ENCODE assay signal across 24 cellular contexts in genomic region chr12:2233034-2233433, GRCh38.
DNase-seq lines count a peak whose midpoint lies in the region; ATAC-seq and TF ChIP-seq lines count a peak whose summit lies in the region.
"Had no signal": no experiment of that assay in that cellular context is flagged by ENCODE, and none has a peak within 500 bp of the region (broad histone marks: within the 10 kb centered on the region; RNA-seq: fewer than 3 reads in every experiment).

No MANE protein-coding gene starts in this region.

- TF ChIP-seq CTCF in AG10803 (conservative IDR thresholded peaks at IDR 0.05; ENCODE audit: low read length) (no peak), foreskin fibroblast (IDR thresholded peaks at IDR 0.05; ENCODE audit: low read depth, low read length) (no peak), WTC11 (IDR thresholded peaks at IDR 0.05) (no peak)

- H3K4me3 ChIP-seq in AG10803 (ENCODE audit: low read length) (no peak overlapping the region), SJSA1 (no peak overlapping the region), foreskin fibroblast (ENCODE audit: low read depth in 1 of 2, low read length in 2 of 2) (no peak overlapping the region)
- H3K4me3 ChIP-seq: testis had no signal

- H3K27me3 Mint-ChIP-seq in WTC11 (ENCODE audit: low read depth) (no peaks in the 10 kb centered on the region), immature natural killer cell (ENCODE audit: low read depth in 3 of 3) (peaks cover 1 to 14% (median 5%) of the 10 kb centered on the region in 3 donors)

- no peak for ATAC-seq in WTC11
- ATAC-seq: left ventricle myocardium superior; natural killer cell treated with Interleukin-12 subunit alpha and Interleukin-12 subunit beta and Interleukin-15 and Interleukin-18, amount 100 ng/mL, for 72 hours had no signal

- no peak overlapping the region for H3K27ac Mint-ChIP-seq in WTC11
- H3K27ac Mint-ChIP-seq in immature natural killer cell = no peak overlapping the region
- H3K27ac Mint-ChIP-seq: activated CD4-positive, alpha-beta T cell treated with anti-CD3 and anti-CD28 coated beads, Interleukin-2, amount 10 ng/mL, durations not matched to agents 7 days and 5 days; activated naive CD8-positive, alpha-beta T cell treated with anti-CD3 and anti-CD28 coated beads for 36 hours; activated T-helper 2 cell treated with anti-CD3 and anti-CD28 coated beads, Interferon-gamma antibody, Interleukin-2, Interleukin-4, amounts not matched to agents 10 μg/mL and 5 μg/mL and 100 μg/mL, durations not matched to agents 14 hours and 24 hours and 36 hours; CD4-positive, alpha-beta memory T cell; natural killer cell treated with Interleukin-12 subunit alpha and Interleukin-12 subunit beta and Interleukin-15 and Interleukin-18, amount 100 ng/mL, for 72 hours; T-helper 1 cell treated with Interleukin-12 subunit alpha and Interleukin-12 subunit beta and Interleukin-4 antibody, amounts not matched to agents 30 μg/mL and 1 μg/mL, for 36 hours had no signal

- H3K4me1 Mint-ChIP-seq in WTC11 (peaks cover 7% of the 10 kb centered on the region; the same call in 1 of the 2 replicates), immature natural killer cell (no peaks in the 10 kb centered on the region)
- H3K4me1 Mint-ChIP-seq: activated CD4-positive, alpha-beta T cell treated with anti-CD3 and anti-CD28 coated beads, Interleukin-2, amount 10 ng/mL, durations not matched to agents 7 days and 5 days; activated naive CD8-positive, alpha-beta T cell treated with anti-CD3 and anti-CD28 coated beads for 36 hours; CD4-positive, alpha-beta memory T cell had no signal

- no peaks in the 10 kb centered on the region; the same call in 1 of the 2 replicates for H3K36me3 Mint-ChIP-seq in WTC11
- no peaks in the 10 kb centered on the region for H3K36me3 Mint-ChIP-seq in immature natural killer cell
- H3K36me3 Mint-ChIP-seq: activated naive CD8-positive, alpha-beta T cell treated with anti-CD3 and anti-CD28 coated beads for 36 hours; CD4-positive, alpha-beta memory T cell; natural killer cell treated with Interleukin-12 subunit alpha and Interleukin-12 subunit beta and Interleukin-15 and Interleukin-18, amount 100 ng/mL, for 72 hours had no signal

- H3K27ac ChIP-seq in SJSA1 = peak overlapping the region; percentile 26; the same call in 1 of the 2 replicates
- H3K27ac ChIP-seq: testis had no signal

- DNase-seq in AG10803 (ENCODE audit: low read depth) = peak; percentile 26
- DNase-seq in ELR (ENCODE audit: low read depth) = peak; percentile 62
- DNase-seq in SJSA1 (ENCODE audit: low read depth in 1 of 2, low spot score in 2 of 2) = peak in 1 of 2 experiments; percentile 52
- DNase-seq in foreskin fibroblast = peak; percentile 74 to 85
- DNase-seq in NCI-H187 (lab: John Stamatoyannopoulos, UW) = no peak
- no peak for DNase-seq in WTC11 (ENCODE audit: low spot score)
- no peak for DNase-seq in immature natural killer cell
- DNase-seq: activated CD4-positive, alpha-beta T cell treated with anti-CD3 and anti-CD28 coated beads, Interleukin-2, amount 10 ng/mL, durations not matched to agents 7 days and 5 days; activated naive CD8-positive, alpha-beta T cell treated with anti-CD3 and anti-CD28 coated beads for 36 hours; AML-193; CD4-positive, alpha-beta memory T cell; hypothalamus; KBM-7; left ventricle myocardium superior; NCI-H1436; NCI-H510A; NK-92 treated with Interleukin-12 subunit alpha and Interleukin-12 subunit beta, amount 100 ng/mL, for 24 hours; stimulated activated CD4-positive, alpha-beta T cell treated with anti-CD3 and anti-CD28 coated beads, Interleukin-12 subunit alpha, Interleukin-12 subunit beta, amount 100 ng/mL, for 4 hours; stimulated activated CD4-positive, alpha-beta T cell treated with anti-CD3 and anti-CD28 coated beads, Interleukin-4, amount 100 ng/mL, for 24 hours; stimulated activated naive CD4-positive, alpha-beta T cell; testis had no signal

- H3K9me3 ChIP-seq in SJSA1 (replicated peaks) = no peaks in the 10 kb centered on the region
- H3K9me3 ChIP-seq: testis had no signal

- H3K27me3 ChIP-seq in SJSA1 (replicated peaks) = no peaks in the 10 kb centered on the region
- H3K27me3 ChIP-seq: testis had no signal

- H3K4me3 Mint-ChIP-seq in WTC11 = no peak overlapping the region
- H3K4me3 Mint-ChIP-seq in immature natural killer cell = no peak overlapping the region
- H3K4me3 Mint-ChIP-seq: activated CD4-positive, alpha-beta T cell treated with anti-CD3 and anti-CD28 coated beads, Interleukin-2, amount 10 ng/mL, durations not matched to agents 7 days and 5 days; activated naive CD8-positive, alpha-beta T cell treated with anti-CD3 and anti-CD28 coated beads for 36 hours; CD4-positive, alpha-beta memory T cell; natural killer cell treated with Interleukin-12 subunit alpha and Interleukin-12 subunit beta and Interleukin-15 and Interleukin-18, amount 100 ng/mL, for 72 hours; T-helper 1 cell treated with Interleukin-12 subunit alpha and Interleukin-12 subunit beta and Interleukin-4 antibody, amounts not matched to agents 30 μg/mL and 1 μg/mL, for 36 hours had no signal

- CTCF ChIA-PET in WTC11 (lab: Charles Lee) = no interaction called here

- POLR2A ChIA-PET in WTC11 (lab: Charles Lee) = interaction anchor here (0.8 kb wide), 1 partner anchor 451 kb away, joined by 3 read pairs; no protein-coding TSS in a partner anchor

- peaks cover 21% of the 10 kb centered on the region for H3K4me1 ChIP-seq in SJSA1 (replicated peaks)
- H3K4me1 ChIP-seq: testis had no signal

- H3K36me3 ChIP-seq in SJSA1 = no peaks in the 10 kb centered on the region

- H3K9me3 Mint-ChIP-seq in WTC11 (peaks cover 12% of the 10 kb centered on the region), immature natural killer cell (no peaks in the 10 kb centered on the region)
- H3K9me3 Mint-ChIP-seq: activated naive CD8-positive, alpha-beta T cell treated with anti-CD3 and anti-CD28 coated beads for 36 hours; activated T-helper 2 cell treated with anti-CD3 and anti-CD28 coated beads, Interferon-gamma antibody, Interleukin-2, Interleukin-4, amounts not matched to agents 10 μg/mL and 5 μg/mL and 100 μg/mL, durations not matched to agents 14 hours and 24 hours and 36 hours; T-helper 1 cell treated with Interleukin-12 subunit alpha and Interleukin-12 subunit beta and Interleukin-4 antibody, amounts not matched to agents 30 μg/mL and 1 μg/mL, for 36 hours had no signal

TF ChIP-seq in WTC11, 78 proteins besides CTCF, POLR2A, EP300 and RAD21 (continues in another document):
- no peak for TF ChIP-seq ZNF532 (CRISPR knock-in tag; IDR thresholded peaks at IDR 0.05; ENCODE audit: borderline replicate concordance)
- no peak for TF ChIP-seq IRF2 (CRISPR knock-in tag; IDR thresholded peaks at IDR 0.05; ENCODE audit: borderline replicate concordance, low read depth)
- no peak for TF ChIP-seq MLX (CRISPR knock-in tag; IDR thresholded peaks at IDR 0.05)
- TF ChIP-seq, protein P1, sequence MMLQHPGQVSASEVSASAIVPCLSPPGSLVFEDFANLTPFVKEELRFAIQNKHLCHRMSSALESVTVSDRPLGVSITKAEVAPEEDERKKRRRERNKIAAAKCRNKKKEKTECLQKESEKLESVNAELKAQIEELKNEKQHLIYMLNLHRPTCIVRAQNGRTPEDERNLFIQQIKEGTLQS (CRISPR knock-in tag; conservative IDR thresholded peaks at IDR 0.05) = no peak
- TF ChIP-seq FOXK1 (CRISPR knock-in tag; IDR thresholded peaks at IDR 0.05) = no peak

Comparison
In these comparisons a context has a peak if more than half of its experiments do, and no peak if none do; other contexts are left out.
1. DNase-seq: peak in AG10803 (single experiment), ELR (single experiment) and foreskin fibroblast (2 of 2); none in NCI-H187 (0 of 2), WTC11 (single experiment) and immature natural killer cell (0 of 3).